29 cellular contexts compared by ENCODE assay signal in genomic region chr5:85590764-85591163, GRCh38.
"Had no signal": no experiment of that assay in that cellular context is flagged by ENCODE, and none has a peak within 500 bp of the region (broad histone marks: within the 10 kb centered on the region; RNA-seq: fewer than 3 reads in every experiment).

No MANE protein-coding gene starts in this region.

- H3K4me3 ChIP-seq: body of pancreas, coronary artery, dorsolateral prefrontal cortex, gastrocnemius medialis had no signal

- H3K36me3 Mint-ChIP-seq: activated naive CD8-positive, alpha-beta T cell had no signal

- DNase-seq: activated B cell treated with CpG ODN at 0.5 μM for 24 hours; activated CD4-positive, alpha-beta T cell treated with anti-CD3 and anti-CD28 coated beads for 48 hours; activated CD4-positive, alpha-beta T cell treated with anti-CD3 and anti-CD28 coated beads, Interleukin-2, amount 50 U/mL, for 1 hour; activated CD4-positive, alpha-beta T cell treated with anti-CD3 and anti-CD28 coated beads, Interleukin-2, amount 50 U/mL, for 48 hours; activated CD8-positive, alpha-beta memory T cell treated with anti-CD3 and anti-CD28 coated beads for 24 hours; activated CD8-positive, alpha-beta T cell treated with anti-CD3 and anti-CD28 coated beads for 36 hours; activated effector memory CD4-positive, alpha-beta T cell treated with Interleukin-2 at 50 U/mL for 16 hours; activated gamma-delta T cell treated with Interleukin-2 at 50 U/mL for 16 hours; activated naive CD4-positive, alpha-beta T cell treated with anti-CD3 and anti-CD28 coated beads, Interleukin-2, amount 50 U/mL, for 16 hours; activated naive CD4-positive, alpha-beta T cell treated with Interleukin-2 at 50 U/mL for 16 hours; activated T-cell treated with anti-CD3 and anti-CD28 coated beads, Interleukin-2, amount 50 U/mL, for 4 hours; amygdala; aorta; body of pancreas; dorsolateral prefrontal cortex; effector memory CD4-positive, alpha-beta T cell; foreskin keratinocyte; gastrocnemius medialis; T-helper 1 cell; T-helper 17 cell; T1000; WERI-Rb-1 had no signal

- H3K9me3 ChIP-seq: body of pancreas, gastrocnemius medialis had no signal

- H3K36me3 ChIP-seq: gastrocnemius medialis, WERI-Rb-1 had no signal

- H3K4me1 Mint-ChIP-seq: activated B cell treated with CpG ODN at 0.5 μM for 24 hours; activated T-helper 17 cell treated with anti-CD3 and anti-CD28 coated beads, Interleukin-2, amount 50 U/mL, for 72 hours; central memory CD8-positive, alpha-beta T cell; T-helper 17 cell had no signal

- H3K27me3 Mint-ChIP-seq: activated B cell treated with CpG ODN at 0.5 μM for 24 hours; activated CD8-positive, alpha-beta T cell treated with anti-CD3 and anti-CD28 coated beads for 36 hours; activated naive CD8-positive, alpha-beta T cell; activated T-helper 17 cell treated with anti-CD3 and anti-CD28 coated beads, Interleukin-2, amount 50 U/mL, for 72 hours; central memory CD8-positive, alpha-beta T cell; dendritic cell treated with granulocyte-macrophage colony-stimulating factor and Interleukin-4, amounts not matched to agents 40 ng/mL and 50 ng/mL, for 4 days; T-helper 17 cell had no signal

- H3K4me3 Mint-ChIP-seq: activated B cell treated with CpG ODN at 0.5 μM for 24 hours; activated CD8-positive, alpha-beta T cell treated with anti-CD3 and anti-CD28 coated beads for 36 hours; activated naive CD8-positive, alpha-beta T cell; activated T-cell treated with anti-CD3 and anti-CD28 coated beads, Interleukin-2, amount 50 U/mL, for 4 hours; activated T-helper 17 cell treated with anti-CD3 and anti-CD28 coated beads, Interleukin-2, amount 50 U/mL, for 72 hours; central memory CD8-positive, alpha-beta T cell; dendritic cell treated with granulocyte-macrophage colony-stimulating factor and Interleukin-4, amounts not matched to agents 40 ng/mL and 50 ng/mL, for 4 days; endodermal cell; T-helper 17 cell; T-helper 2 cell treated with Interferon-gamma antibody and Interleukin-4, amounts not matched to agents 5 μg/mL and 100 μg/mL, for 36 hours had no signal

- H3K27ac ChIP-seq: body of pancreas, coronary artery, dorsolateral prefrontal cortex, foreskin keratinocyte, gastrocnemius medialis, WERI-Rb-1 had no signal

- H3K4me1 ChIP-seq: body of pancreas, foreskin keratinocyte, gastrocnemius medialis had no signal

- H3K9me3 Mint-ChIP-seq: endodermal cell had no signal

- H3K27me3 ChIP-seq: body of pancreas, dorsolateral prefrontal cortex, foreskin keratinocyte, gastrocnemius medialis had no signal

- H3K27ac Mint-ChIP-seq: activated B cell treated with CpG ODN at 0.5 μM for 24 hours; activated CD8-positive, alpha-beta T cell treated with anti-CD3 and anti-CD28 coated beads for 36 hours; activated naive CD8-positive, alpha-beta T cell; activated T-helper 17 cell treated with anti-CD3 and anti-CD28 coated beads, Interleukin-2, amount 50 U/mL, for 72 hours; dendritic cell treated with granulocyte-macrophage colony-stimulating factor and Interleukin-4, amounts not matched to agents 40 ng/mL and 50 ng/mL, for 4 days; endodermal cell; T-helper 17 cell; T-helper 2 cell treated with Interferon-gamma antibody and Interleukin-4, amounts not matched to agents 5 μg/mL and 100 μg/mL, for 36 hours had no signal
